12 cellular contexts compared by ENCODE assay signal in genomic region chr15:59274126-59274970, GRCh38.
DNase-seq lines count a peak whose midpoint lies in the region; ATAC-seq, FAIRE-seq and TF ChIP-seq lines count a peak whose summit lies in the region.
"Had no signal": no experiment of that assay in that cellular context is flagged by ENCODE, and none has a peak within 500 bp of the region (broad histone marks: within the 10 kb centered on the region; RNA-seq: fewer than 3 reads in every experiment).

No MANE protein-coding gene starts in this region.

- no peaks in the 10 kb centered on the region for H3K27me3 ChIP-seq in SK-N-SH (ENCODE audit: insufficient read depth)
- H3K27me3 ChIP-seq: vagina had no signal

- no peaks in the 10 kb centered on the region for H4K20me1 ChIP-seq in SK-N-SH (ENCODE audit: insufficient read depth)

- peaks cover 0 to 11% of the 10 kb centered on the region in 2 experiments for H3K36me3 ChIP-seq in SK-N-SH (replicated peaks in 1 of 2; ENCODE audit: control insufficient read depth in 1 of 2, insufficient read depth in 2 of 2, low read length in 1 of 2)
- H3K36me3 ChIP-seq: vagina had no signal

- peaks cover 0 to 5% of the 10 kb centered on the region in 2 experiments; a peak in 1 of 4 replicates for H3K4me1 ChIP-seq in SK-N-SH (ENCODE audit: control insufficient read depth in 1 of 2, insufficient read depth in 2 of 2, low read depth in 1 of 2, low read length in 1 of 2)

- H3K27ac ChIP-seq in SK-N-SH (ENCODE audit: low read depth in 2 of 2, low read length in 1 of 2), result peak overlapping the region in 1 of 2 experiments; percentile 51; a peak in 2 of 4 replicates
- H3K27ac ChIP-seq: vagina had no signal

- no peak overlapping the region for H2AFZ ChIP-seq in SK-N-SH (ENCODE audit: low read depth)

- ATAC-seq in activated naive CD4-positive, alpha-beta T cell treated with anti-CD3 and anti-CD28 coated beads, Interleukin-2, amount 50 U/mL, for 72 hours, result no peak
- ATAC-seq: activated CD4-positive, CD25-positive, alpha-beta regulatory T cell treated with anti-CD3 and anti-CD28 coated beads, Interleukin-2, amount 50 U/mL, for 24 hours had no signal

- WGBS in SK-N-SH (ENCODE audit: low lambda C conversion rate), result 87% methylated on average over 6 of the region's 6 CpGs

- peaks cover 24% of the 10 kb centered on the region for H3K79me2 ChIP-seq in SK-N-SH (ENCODE audit: insufficient read depth)

- peak overlapping the region; percentile 24 for H3K4me3 Mint-ChIP-seq in activated naive CD4-positive, alpha-beta T cell treated with anti-CD3 and anti-CD28 coated beads, Interleukin-2, amount 10 ng/mL, durations not matched to agents 7 days and 5 days
- H3K4me3 Mint-ChIP-seq: central memory CD8-positive, alpha-beta T cell had no signal

- CTCF ChIA-PET in activated naive CD4-positive, alpha-beta T cell treated with anti-CD3 and anti-CD28 coated beads, Interleukin-2, amount 10 ng/mL, durations not matched to agents 7 days and 5 days (lab: Charles Lee), result no interaction called here
- CTCF ChIA-PET in SK-N-SH (lab: Yijun Ruan, JAX), result interaction anchor here (1.1 kb wide), 1 partner anchor 27 kb away, joined by 3 read pairs; no protein-coding TSS in a partner anchor

- H3F3A ChIP-seq in SK-N-SH (replicated peaks; ENCODE audit: insufficient read depth), result peaks cover 3% of the 10 kb centered on the region

- H3K4me2 ChIP-seq in SK-N-SH, result no peak overlapping the region

- H3K9ac ChIP-seq in SK-N-SH, result no peak overlapping the region

- H3K9me3 Mint-ChIP-seq in activated naive CD4-positive, alpha-beta T cell treated with anti-CD3 and anti-CD28 coated beads, Interleukin-2, amount 10 ng/mL, durations not matched to agents 7 days and 5 days, result no peaks in the 10 kb centered on the region
- no peaks in the 10 kb centered on the region for H3K9me3 Mint-ChIP-seq in activated naive CD4-positive, alpha-beta T cell treated with anti-CD3 and anti-CD28 coated beads, Interleukin-2, amount 50 U/mL, for 72 hours
- H3K9me3 Mint-ChIP-seq: central memory CD8-positive, alpha-beta T cell had no signal

- H3K4me3 ChIP-seq in SK-N-SH (ENCODE audit: low read depth in 2 of 2, low read length in 1 of 2), result no peak overlapping the region
- H3K4me3 ChIP-seq in fibroblast of mammary gland (ENCODE audit: control insufficient read depth, low read depth, low read length), result no peak overlapping the region
- H3K4me3 ChIP-seq: vagina had no signal

- H3K36me3 Mint-ChIP-seq in activated naive CD4-positive, alpha-beta T cell treated with anti-CD3 and anti-CD28 coated beads, Interleukin-2, amount 10 ng/mL, durations not matched to agents 7 days and 5 days, result peaks cover 4% of the 10 kb centered on the region
- no peaks in the 10 kb centered on the region for H3K36me3 Mint-ChIP-seq in activated naive CD4-positive, alpha-beta T cell treated with anti-CD3 and anti-CD28 coated beads, Interleukin-2, amount 50 U/mL, for 72 hours

- H3K4me1 Mint-ChIP-seq in activated naive CD4-positive, alpha-beta T cell treated with anti-CD3 and anti-CD28 coated beads, Interleukin-2, amount 10 ng/mL, durations not matched to agents 7 days and 5 days, result peaks cover 64% of the 10 kb centered on the region
- H3K4me1 Mint-ChIP-seq: central memory CD8-positive, alpha-beta T cell had no signal

- no peak for TF ChIP-seq CTCF in SK-N-SH (IDR thresholded peaks at IDR 0.05)
- no peak for TF ChIP-seq CTCF in fibroblast of mammary gland (conservative IDR thresholded peaks at IDR 0.05; ENCODE audit: control insufficient read depth, insufficient read depth, low read depth, low read length)

- FAIRE-seq in urothelium cell line (lab: Jason Lieb, UNC), result peak; percentile 40

- no peaks in the 10 kb centered on the region for H3K9me2 ChIP-seq in SK-N-SH

- peak overlapping the region; percentile 67 for H3K27ac Mint-ChIP-seq in activated naive CD4-positive, alpha-beta T cell treated with anti-CD3 and anti-CD28 coated beads, Interleukin-2, amount 10 ng/mL, durations not matched to agents 7 days and 5 days
- H3K27ac Mint-ChIP-seq in activated naive CD4-positive, alpha-beta T cell treated with anti-CD3 and anti-CD28 coated beads, Interleukin-2, amount 50 U/mL, for 72 hours, result no peak overlapping the region

- no peak for TF ChIP-seq RAD21 in SK-N-SH (IDR thresholded peaks at IDR 0.05; ENCODE audit: low read length)

- DNase-seq in activated naive CD4-positive, alpha-beta T cell treated with anti-CD3 and anti-CD28 coated beads, Interleukin-2, amount 10 ng/mL, durations not matched to agents 7 days and 5 days, result peak; percentile 24
- no peak for DNase-seq in activated naive CD4-positive, alpha-beta T cell treated with anti-CD3 and anti-CD28 coated beads, Interleukin-2, amount 50 U/mL, for 72 hours (ENCODE audit: low spot score in 2 of 2)
- no peak for DNase-seq in SK-N-SH
- peak; percentile 62 for DNase-seq in fibroblast of mammary gland (ENCODE audit: low read depth)
- DNase-seq in urothelium cell line (ENCODE audit: low spot score), result peak; percentile 70
- no peak for DNase-seq in inferior parietal cortex (ENCODE audit: extremely low spot score)
- DNase-seq in NCI-H2227 treated with DMSO at 0.1 percent for 48 hours (lab: John Stamatoyannopoulos, UW), result no peak
- no peak for DNase-seq in GM19238 (ENCODE audit: insufficient read length, low spot score)
- DNase-seq: NCI-H345 had no signal

- no peaks in the 10 kb centered on the region for H3K9me3 ChIP-seq in SK-N-SH
- H3K9me3 ChIP-seq: vagina had no signal

- H3K27me3 Mint-ChIP-seq in activated naive CD4-positive, alpha-beta T cell treated with anti-CD3 and anti-CD28 coated beads, Interleukin-2, amount 10 ng/mL, durations not matched to agents 7 days and 5 days, result peaks cover 35% of the 10 kb centered on the region

- POLR2A ChIA-PET in SK-N-SH (lab: Yijun Ruan, JAX), result no interaction called here

- no peak for TF ChIP-seq EP300 in SK-N-SH (IDR thresholded peaks at IDR 0.05; ENCODE audit: borderline replicate concordance in 1 of 2, low read depth in 1 of 2, low read length in 1 of 2)

TF ChIP-seq in SK-N-SH, 30 proteins besides CTCF, POLR2A, EP300 and RAD21:
- TF ChIP-seq NFIC (IDR thresholded peaks at IDR 0.05; ENCODE audit: borderline replicate concordance), result no peak
- TF ChIP-seq USF1 (IDR thresholded peaks at IDR 0.05; ENCODE audit: borderline replicate concordance, low read depth), result no peak
- peak; percentile 26; the same call in 1 of the 2 replicates for TF ChIP-seq JUND (IDR thresholded peaks at IDR 0.05)
- no peak for TF ChIP-seq SIN3A (IDR thresholded peaks at IDR 0.05; ENCODE audit: borderline replicate concordance, low read depth, low read length)
- no peak for TF ChIP-seq TCF12 (IDR thresholded peaks at IDR 0.05)
- no peak for TF ChIP-seq RCOR1 (IDR thresholded peaks at IDR 0.05; ENCODE audit: low read length)
- TF ChIP-seq FOSL2 (IDR thresholded peaks at IDR 0.05; ENCODE audit: borderline replicate concordance, low read depth), result peak; percentile 58; the same call in 1 of the 2 replicates

Comparison
In these comparisons a context has a peak if more than half of its experiments do, and no peak if none do; other contexts are left out.
1. DNase-seq: peak in activated naive CD4-positive, alpha-beta T cell treated with anti-CD3 and anti-CD28 coated beads, Interleukin-2, amount 10 ng/mL, durations not matched to agents 7 days and 5 days (single experiment), fibroblast of mammary gland (single experiment) and urothelium cell line (single experiment); none in activated naive CD4-positive, alpha-beta T cell treated with anti-CD3 and anti-CD28 coated beads, Interleukin-2, amount 50 U/mL, for 72 hours (0 of 2), SK-N-SH (single experiment), inferior parietal cortex (single experiment), NCI-H2227 treated with DMSO at 0.1 percent for 48 hours (single experiment) and GM19238 (single experiment).